In genomic region chr4:70583952-70584834, GRCh38 we compare ENCODE assay signal across 17 cellular contexts.
DNase-seq lines count a peak whose midpoint lies in the region; ATAC-seq and TF ChIP-seq lines count a peak whose summit lies in the region.
"Had no signal": no experiment of that assay in that cellular context is flagged by ENCODE, and none has a peak within 500 bp of the region (broad histone marks: within the 10 kb centered on the region; RNA-seq: fewer than 3 reads in every experiment).

No MANE protein-coding gene starts in this region.

- H3K27ac ChIP-seq in RWPE2 (ENCODE audit: poor library complexity, severe bottlenecking) (no peak overlapping the region), brain microvascular endothelial cell (no peak overlapping the region)
- H3K27ac ChIP-seq: esophagus muscularis mucosa, psoas muscle had no signal

- H3K36me3 ChIP-seq in RWPE2 (ENCODE audit: low read depth) (no peaks in the 10 kb centered on the region), brain microvascular endothelial cell (replicated peaks) (no peaks in the 10 kb centered on the region)
- H3K36me3 ChIP-seq: esophagus muscularis mucosa had no signal

- no peaks in the 10 kb centered on the region for H3K27me3 ChIP-seq in RWPE2 (ENCODE audit: insufficient read depth, poor library complexity, severe bottlenecking)
- no peaks in the 10 kb centered on the region for H3K27me3 ChIP-seq in brain microvascular endothelial cell (replicated peaks)
- H3K27me3 ChIP-seq: esophagus muscularis mucosa had no signal

- DNase-seq in DMS153 (lab: John Stamatoyannopoulos, UW): peak; percentile 95
- peak; percentile 89 for DNase-seq in NCI-H1105 treated with DMSO at 0.1 percent for 48 hours (lab: John Stamatoyannopoulos, UW)
- DNase-seq in RWPE2 (ENCODE audit: low spot score): no peak
- peak; percentile 94 for DNase-seq in kidney tubule cell (ENCODE audit: low spot score)
- DNase-seq in GM13976 (ENCODE audit: low spot score): no peak
- no peak for DNase-seq in brain microvascular endothelial cell
- no peak for DNase-seq in inferior parietal cortex (ENCODE audit: extremely low spot score)
- DNase-seq: activated CD4-positive, alpha-beta T cell treated with anti-CD3 and anti-CD28 coated beads, Interleukin-2, amount 10 ng/mL, durations not matched to agents 7 days and 5 days; activated effector memory CD4-positive, alpha-beta T cell treated with Interleukin-2 at 50 U/mL for 16 hours; GDM1; NCI-H1436 treated with DMSO at 0.1 percent for 48 hours; psoas muscle; stimulated activated CD4-positive, alpha-beta T cell treated with anti-CD3 and anti-CD28 coated beads, Interleukin-2, amount 100 ng/mL, for 24 hours; T-helper 17 cell had no signal

- ATAC-seq in RWPE2 (ENCODE audit: low read depth): peak; percentile 93
- no peak for ATAC-seq in HG02870 (IDR thresholded peaks at IDR 0.05; ENCODE audit: unreplicated experiment)
- ATAC-seq: psoas muscle; stimulated activated memory B cell treated with anti-CD40 and anti-IgM and Interleukin-4, amounts not matched to agents 10 μg/mL and 1 μg/mL and 100 μg/mL, for 72 hours; T-helper 17 cell had no signal

- no peaks in the 10 kb centered on the region for H3K9me3 ChIP-seq in RWPE2 (ENCODE audit: severe bottlenecking)
- H3K9me3 ChIP-seq: esophagus muscularis mucosa, psoas muscle had no signal

- peaks cover 6% of the 10 kb centered on the region for H3K4me1 ChIP-seq in RWPE2 (ENCODE audit: insufficient read depth, poor library complexity, severe bottlenecking)
- H3K4me1 ChIP-seq: esophagus muscularis mucosa, psoas muscle had no signal

- H3K4me3 ChIP-seq in RWPE2 (ENCODE audit: severe bottlenecking) (no peak overlapping the region), brain microvascular endothelial cell (ENCODE audit: low read depth, low read length) (no peak overlapping the region)
- H3K4me3 ChIP-seq: esophagus muscularis mucosa, psoas muscle had no signal

- no peak for TF ChIP-seq CTCF in RWPE2 (IDR thresholded peaks at IDR 0.05; ENCODE audit: poor library complexity, severe bottlenecking)
- no peak for TF ChIP-seq CTCF in GM13976 (IDR thresholded peaks at IDR 0.05; ENCODE audit: borderline replicate concordance, control extremely low read depth, extremely low read depth, insufficient read depth, missing control alignments)
- TF ChIP-seq CTCF in brain microvascular endothelial cell (IDR thresholded peaks at IDR 0.05; ENCODE audit: low read depth, low read length, missing control alignments): no peak

- in situ Hi-C loops in GM13976 (cut with MboI; ENCODE audit: low sequenced_read_pairs, unreplicated experiment): no loop called here
- in situ Hi-C loops in brain microvascular endothelial cell (cut with HindIII; ENCODE audit: low pct_ligation_motif_present, low sequenced_read_pairs): no loop called here

Comparison
In these comparisons a context has a peak if more than half of its experiments do, and no peak if none do; other contexts are left out.
1. DNase-seq: peak in DMS153 (single experiment), NCI-H1105 treated with DMSO at 0.1 percent for 48 hours (single experiment) and kidney tubule cell (single experiment); none in RWPE2 (single experiment), GM13976 (single experiment), brain microvascular endothelial cell (single experiment) and inferior parietal cortex (single experiment).